Comparison of ENCODE assay signal across 14 cellular contexts in genomic region chr11:36296925-36297604, GRCh38. TPM values are rescaled to one million over a fixed set of nuclear protein-coding genes. Genes with fewer than 3 reads are reported as not detected.
A peak's percentile ranks its signal among the peaks of the same experiment; 100 is the strongest.
DNase-seq lines count a peak whose midpoint lies in the region; ATAC-seq, FAIRE-seq and TF ChIP-seq lines count a peak whose summit lies in the region.
"Had no signal": no experiment of that assay in that cellular context is flagged by ENCODE, and none has a peak within 500 bp of the region (broad histone marks: within the 10 kb centered on the region; RNA-seq: fewer than 3 reads in every experiment).

No MANE protein-coding gene starts in this region.

- H3K27me3 ChIP-seq in mammary epithelial cell (ENCODE audit: insufficient read depth, low read length) (no peaks in the 10 kb centered on the region), astrocyte (ENCODE audit: insufficient read depth, low read length) (no peaks in the 10 kb centered on the region)
- H3K27me3 ChIP-seq: heart left ventricle had no signal

- H3K9ac ChIP-seq in mammary epithelial cell (ENCODE audit: insufficient read depth, low read length) (no peak overlapping the region), astrocyte (ENCODE audit: low read length) (no peak overlapping the region)

- H3K4me2 ChIP-seq in mammary epithelial cell (ENCODE audit: insufficient read depth, low read depth, low read length), result no peak overlapping the region
- H3K4me2 ChIP-seq in astrocyte (ENCODE audit: low read length), result no peak overlapping the region

- TF ChIP-seq CTCF in MCF 10A (IDR thresholded peaks at IDR 0.05; ENCODE audit: unreplicated experiment) (no peak), mammary epithelial cell (conservative IDR thresholded peaks at IDR 0.05 in 1 of 2, IDR thresholded peaks at IDR 0.05 in 1 of 2; ENCODE audit: extremely low read depth in 1 of 2, insufficient read depth in 1 of 2, low read depth in 1 of 2, low read length in 2 of 2) (no peak), astrocyte (IDR thresholded peaks at IDR 0.05; ENCODE audit: insufficient read depth, low read depth, low read length) (no peak)

- H2AFZ ChIP-seq in mammary epithelial cell (ENCODE audit: low read depth, low read length) (no peak overlapping the region), astrocyte (ENCODE audit: low read depth, low read length) (no peak overlapping the region)

- FAIRE-seq in astrocyte (lab: Jason Lieb, UNC) (no peak), GM12891 (lab: Jason Lieb, UNC) (no peak)

- TF ChIP-seq POLR2A in GM12891 (IDR thresholded peaks at IDR 0.05; ENCODE audit: low read depth, low read length), result no peak

- H3K4me3 Mint-ChIP-seq in MCF 10A (ENCODE audit: unreplicated experiment) (peak overlapping the region; percentile 22), astrocyte (ENCODE audit: unreplicated experiment) (no peak overlapping the region)
- H3K4me3 Mint-ChIP-seq: T-cell had no signal

- CTCF ChIA-PET in MCF 10A (lab: Yijun Ruan, JAX), result interaction anchor here (0.6 to 14.4 kb wide), 5 partner anchors 10 to 205 kb away, joined by 3 to 242 read pairs (median 4); no protein-coding TSS in a partner anchor
- CTCF ChIA-PET in mammary epithelial cell (lab: Charles Lee; ENCODE audit: low non-redundant PET), result interaction anchor here (0.6 kb wide), 1 partner anchor 196 kb away, joined by 7 read pairs; no protein-coding TSS in a partner anchor

- H3K36me3 Mint-ChIP-seq in MCF 10A (ENCODE audit: insufficient read depth, unreplicated experiment) (no peaks in the 10 kb centered on the region), astrocyte (ENCODE audit: low read depth, unreplicated experiment) (no peaks in the 10 kb centered on the region)
- H3K36me3 Mint-ChIP-seq: T-cell had no signal

- H3K9me3 ChIP-seq in mammary epithelial cell (replicated peaks; ENCODE audit: insufficient read depth, low read length), result no peaks in the 10 kb centered on the region
- H3K9me3 ChIP-seq in astrocyte (ENCODE audit: insufficient read depth, low read depth, low read length), result no peaks in the 10 kb centered on the region
- H3K9me3 ChIP-seq: heart left ventricle had no signal

- no peaks in the 10 kb centered on the region for H3K79me2 ChIP-seq in mammary epithelial cell (ENCODE audit: insufficient read depth, low read length)
- H3K79me2 ChIP-seq in astrocyte (ENCODE audit: insufficient read depth, low read length), result no peaks in the 10 kb centered on the region

- H3K4me1 ChIP-seq in mammary epithelial cell (ENCODE audit: insufficient read depth, low read length) (no peaks in the 10 kb centered on the region), astrocyte (ENCODE audit: insufficient read depth, low read length) (no peaks in the 10 kb centered on the region)

- DNase-seq in MCF 10A (ENCODE audit: unreplicated experiment) (peak; percentile 95), mammary epithelial cell (no peak), astrocyte (ENCODE audit: low read depth) (peak; percentile 9), hepatic stellate cell (ENCODE audit: low spot score) (peak; percentile 14), NCI-H1105 treated with DMSO at 0.1 percent for 48 hours (lab: John Stamatoyannopoulos, UW) (no peak), GM12891 (ENCODE audit: insufficient read length, low spot score) (no peak)
- DNase-seq: effector memory CD4-positive, alpha-beta T cell; heart left ventricle; Kasumi-1; T-cell had no signal

- WGBS in mammary epithelial cell (ENCODE audit: low coverage, missing lambda C conversion rate), result 66% methylated on average over 6 of the region's 6 CpGs

- H3K4me1 Mint-ChIP-seq in MCF 10A (ENCODE audit: insufficient read depth, unreplicated experiment) (peaks cover 38% of the 10 kb centered on the region), astrocyte (ENCODE audit: low read depth, unreplicated experiment) (no peaks in the 10 kb centered on the region)

- H4K20me1 ChIP-seq in mammary epithelial cell (ENCODE audit: insufficient read depth, low read length), result no peaks in the 10 kb centered on the region
- H4K20me1 ChIP-seq in astrocyte (ENCODE audit: insufficient read depth, low read length), result no peaks in the 10 kb centered on the region

- peak overlapping the region; percentile 74 for H3K27ac Mint-ChIP-seq in MCF 10A (ENCODE audit: low read depth, unreplicated experiment)
- H3K27ac Mint-ChIP-seq in astrocyte (ENCODE audit: unreplicated experiment), result no peak overlapping the region
- H3K27ac Mint-ChIP-seq: T-cell had no signal

- H3K27me3 Mint-ChIP-seq in MCF 10A (ENCODE audit: insufficient read depth, unreplicated experiment) (no peaks in the 10 kb centered on the region), astrocyte (ENCODE audit: low read depth, unreplicated experiment) (peaks cover 8% of the 10 kb centered on the region)

- in situ Hi-C loops in mammary epithelial cell (cut with MboI; ENCODE audit: low sequenced_read_pairs in 2 of 2), result loop anchor here in 1 of 2 donors (10.0 kb wide), 1 partner anchor 178 kb away; no protein-coding TSS in a partner anchor

- H3K27ac ChIP-seq in mammary epithelial cell (ENCODE audit: insufficient read depth, low read depth, low read length) (no peak overlapping the region), astrocyte (ENCODE audit: low read depth, low read length) (no peak overlapping the region)
- H3K27ac ChIP-seq: heart left ventricle had no signal

- intact Hi-C loops in MCF 10A (cut with micrococcal nuclease), result loop anchor here (1.0 kb wide), 1 partner anchor 79 kb away; no protein-coding TSS in a partner anchor
- intact Hi-C loops in mammary epithelial cell (cut with micrococcal nuclease), result no loop called here

- no peaks in the 10 kb centered on the region for H3K9me3 Mint-ChIP-seq in MCF 10A (ENCODE audit: unreplicated experiment)
- peaks cover 9% of the 10 kb centered on the region for H3K9me3 Mint-ChIP-seq in astrocyte (ENCODE audit: unreplicated experiment)
- H3K9me3 Mint-ChIP-seq: T-cell had no signal

- dilution Hi-C loops in mammary epithelial cell (cut with HindIII; ENCODE audit: low sequenced_read_pairs), result loop anchor here (5.0 kb wide), 1 partner anchor 190 kb away; no protein-coding TSS in a partner anchor

- BruUV-seq in MCF 10A (replicated peaks; lab: Mats Ljungman, UMichigan) (no TSS peak), mammary epithelial cell (replicated peaks; lab: Mats Ljungman, UMichigan) (no TSS peak)

- POLR2A ChIA-PET in MCF 10A (lab: Yijun Ruan, JAX), result interaction anchor here (0.6 to 2.3 kb wide), 9 partner anchors 13 to 204 kb away, joined by 3 to 7 read pairs (median 4); no protein-coding TSS in a partner anchor

- H3K4me3 ChIP-seq in mammary epithelial cell (replicated peaks in 1 of 3; ENCODE audit: insufficient read depth in 1 of 3, low read depth in 2 of 3, low read length in 3 of 3), result no peak overlapping the region
- H3K4me3 ChIP-seq in astrocyte (ENCODE audit: insufficient read depth, low read depth, low read length), result no peak overlapping the region
- H3K4me3 ChIP-seq: heart left ventricle had no signal

- no peaks in the 10 kb centered on the region for H3K36me3 ChIP-seq in mammary epithelial cell (ENCODE audit: insufficient read depth, low read length)
- H3K36me3 ChIP-seq in astrocyte (ENCODE audit: insufficient read depth, low read length), result no peaks in the 10 kb centered on the region
- H3K36me3 ChIP-seq: heart left ventricle had no signal

- no peak for ATAC-seq in HG03175 (IDR thresholded peaks at IDR 0.05; ENCODE audit: unreplicated experiment)
- ATAC-seq in GM19324 (IDR thresholded peaks at IDR 0.05; ENCODE audit: low FRiP score, unreplicated experiment), result no peak
- ATAC-seq: activated CD4-positive, CD25-positive, alpha-beta regulatory T cell treated with anti-CD3 and anti-CD28 coated beads, Interleukin-2, amount 50 U/mL, for 24 hours; heart left ventricle; left lobe of liver; T-cell had no signal

TF ChIP-seq in GM12891, 5 proteins besides CTCF, POLR2A, EP300 and RAD21:
- TF ChIP-seq SPI1 (IDR thresholded peaks at IDR 0.05; ENCODE audit: low read depth, low read length) (no peak), TAF1 (IDR thresholded peaks at IDR 0.05; ENCODE audit: low read depth, low read length) (no peak), POLR2AphosphoS5 (IDR thresholded peaks at IDR 0.05; ENCODE audit: low read depth, low read length) (no peak), POU2F2 (IDR thresholded peaks at IDR 0.05; ENCODE audit: low read depth, low read length) (no peak), PAX5 (IDR thresholded peaks at IDR 0.05; ENCODE audit: insufficient read depth, low read length, severe bottlenecking) (no peak)

RNA-seq across cellular contexts. Expression of gene PRR5L, which starts 1.0 kb away (rescaled TPM):
- total RNA-seq in MCF 10A (2022) (14.2 and 23.9 TPM in 2 replicates), mammary epithelial cell (1 to 10 TPM; 6.8 to 7.3 TPM), astrocyte (55.6 and 56.0 TPM in 2 replicates)
- polyA plus RNA-seq in mammary epithelial cell, result 13.5 TPM
- polyA minus RNA-seq in mammary epithelial cell, result 46.9 TPM
- polyA plus RNA-seq in GM12891 (2012; ENCODE audit: low read depth, missing spikeins), result 1.1 TPM

RNA-seq across cellular contexts. Expression of gene COMMD9, which starts 7.8 kb away (rescaled TPM):
- total RNA-seq in MCF 10A (2022) (38.7 and 39.8 TPM in 2 replicates), mammary epithelial cell (10 to 100 TPM; 30.7 to 46.5 TPM), astrocyte (77.6 and 78.4 TPM in 2 replicates)
- polyA plus RNA-seq in mammary epithelial cell, result 51.7 TPM
- 27.2 TPM for polyA minus RNA-seq in mammary epithelial cell
- polyA plus RNA-seq in GM12891 (2012; ENCODE audit: low read depth, missing spikeins), result 27.1 TPM

Comparison
In these comparisons a context has a peak if more than half of its experiments do, and no peak if none do; other contexts are left out.
1. DNase-seq: peak in MCF 10A (single experiment), astrocyte (single experiment) and hepatic stellate cell (single experiment); none in mammary epithelial cell (single experiment), NCI-H1105 treated with DMSO at 0.1 percent for 48 hours (single experiment) and GM12891 (single experiment).